Comparison of ENCODE assay signal across 8 cellular contexts in genomic region chr2:238320648-238321281, GRCh38. TPM values are rescaled to one million over a fixed set of nuclear protein-coding genes. Genes with fewer than 3 reads are reported as not detected.
A peak's percentile ranks its signal among the peaks of the same experiment; 100 is the strongest.
DNase-seq lines count a peak whose midpoint lies in the region; ATAC-seq and TF ChIP-seq lines count a peak whose summit lies in the region.

No MANE protein-coding gene starts in this region.

- H3K27me3 Mint-ChIP-seq in T-helper 17 cell (peaks cover 3% of the 10 kb centered on the region), progenitor cell of endocrine pancreas (peaks cover 2% of the 10 kb centered on the region)

- no peak for TF ChIP-seq CTCF in foreskin fibroblast (IDR thresholded peaks at IDR 0.05; ENCODE audit: low read depth, low read length)
- no peak for TF ChIP-seq CTCF in progenitor cell of endocrine pancreas (IDR thresholded peaks at IDR 0.05; ENCODE audit: unreplicated experiment)

- H3K4me1 Mint-ChIP-seq in T-helper 17 cell (peaks cover 7% of the 10 kb centered on the region), progenitor cell of endocrine pancreas (ENCODE audit: low read depth) (peaks cover 15% of the 10 kb centered on the region)

- H3K4me3 ChIP-seq in foreskin fibroblast (ENCODE audit: low read depth in 1 of 2, low read length in 2 of 2): peak overlapping the region; percentile 61 to 67

- H3K4me3 Mint-ChIP-seq in T-helper 17 cell (peak overlapping the region; percentile 82), progenitor cell of endocrine pancreas (ENCODE audit: low read depth) (peak overlapping the region; percentile 75)

- H3K27ac Mint-ChIP-seq in T-helper 17 cell (no peak overlapping the region), progenitor cell of endocrine pancreas (no peak overlapping the region)

- ATAC-seq in HG02973 (IDR thresholded peaks at IDR 0.05; ENCODE audit: unreplicated experiment): peak; percentile 21
- peak; percentile 51 for ATAC-seq in T-helper 17 cell

- H3K36me3 Mint-ChIP-seq in T-helper 17 cell (ENCODE audit: low read depth) (peaks cover under 1% of the 10 kb centered on the region), progenitor cell of endocrine pancreas (ENCODE audit: insufficient read depth) (peaks cover 4% of the 10 kb centered on the region)

- no peaks in the 10 kb centered on the region for H3K9me3 ChIP-seq in T-helper 17 cell (ENCODE audit: control insufficient read depth, low read length, poor library complexity, severe bottlenecking)

- peak; percentile 28 for DNase-seq in stimulated activated CD4-positive, alpha-beta T cell treated with anti-CD3 and anti-CD28 coated beads, Interleukin-15, amount 100 ng/mL, for 24 hours
- DNase-seq in stimulated activated CD4-positive, alpha-beta T cell treated with anti-CD3 and anti-CD28 coated beads, Interleukin-4, amount 100 ng/mL, for 24 hours: no peak
- DNase-seq in T-helper 17 cell (peak in 1 of 3 donors; percentile 14), foreskin fibroblast (peak in 1 of 2 donors; percentile 42), progenitor cell of endocrine pancreas (ENCODE audit: low spot score, unreplicated experiment) (peak; percentile 25), NCI-H446 treated with DMSO at 0.1 percent for 48 hours (lab: John Stamatoyannopoulos, UW) (no peak), DMS153 (lab: John Stamatoyannopoulos, UW) (no peak)

- H3K9me3 Mint-ChIP-seq in progenitor cell of endocrine pancreas (ENCODE audit: low read depth): no peaks in the 10 kb centered on the region

RNA-seq across cellular contexts. Expression of gene TRAF3IP1, which starts 0.4 kb away (rescaled TPM):
- 1 to 10 TPM; 8.9 to 9.3 TPM for total RNA-seq in T-helper 17 cell
- 26.1 and 27.0 TPM in 2 replicates for total RNA-seq in progenitor cell of endocrine pancreas

RNA-seq across cellular contexts. Expression of gene PER2, which starts 32.4 kb away (rescaled TPM):
- total RNA-seq in T-helper 17 cell (10 to 100 TPM; 40.7 to 40.8 TPM), progenitor cell of endocrine pancreas (14.3 and 20.2 TPM in 2 replicates)

Comparison
In these comparisons a context has a peak if more than half of its experiments do, and no peak if none do; other contexts are left out.
1. DNase-seq: peak in stimulated activated CD4-positive, alpha-beta T cell treated with anti-CD3 and anti-CD28 coated beads, Interleukin-15, amount 100 ng/mL, for 24 hours (single experiment) and progenitor cell of endocrine pancreas (single experiment); none in stimulated activated CD4-positive, alpha-beta T cell treated with anti-CD3 and anti-CD28 coated beads, Interleukin-4, amount 100 ng/mL, for 24 hours (single experiment), NCI-H446 treated with DMSO at 0.1 percent for 48 hours (single experiment) and DMS153 (single experiment).